In the genomic region with DNA sequence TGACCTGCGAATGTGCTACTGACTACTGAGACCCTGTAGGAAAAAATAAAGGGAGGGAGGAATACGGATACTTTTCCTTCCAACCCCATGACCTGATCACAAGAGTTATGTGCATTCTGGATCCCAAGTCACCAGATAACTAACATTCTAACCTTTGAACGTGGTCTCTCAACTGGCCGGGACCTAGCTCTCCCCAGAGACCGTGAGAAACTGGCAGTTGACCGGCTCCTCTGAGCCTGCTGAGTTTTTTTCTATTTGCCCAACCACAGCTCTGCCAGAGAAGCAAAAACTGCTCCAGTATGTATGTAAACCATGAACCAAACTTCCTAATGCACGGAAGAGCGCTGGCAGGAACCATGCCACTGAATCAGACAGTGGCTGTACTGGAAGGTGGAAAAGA, we compare ENCODE assay signal across 20 cellular contexts. TPM values are rescaled to one million over a fixed set of nuclear protein-coding genes. Genes with fewer than 3 reads are reported as not detected.
DNase-seq lines count a peak whose midpoint lies in the region; ATAC-seq, FAIRE-seq and TF ChIP-seq lines count a peak whose summit lies in the region.
"Had no signal": no experiment of that assay in that cellular context is flagged by ENCODE, and none has a peak within 500 bp of the region (broad histone marks: within the 10 kb centered on the region; RNA-seq: fewer than 3 reads in every experiment).

No MANE protein-coding gene starts in this region.

- no peaks in the 10 kb centered on the region for H3K9me3 Mint-ChIP-seq in T-helper 1 cell treated with Interleukin-12 subunit alpha and Interleukin-12 subunit beta and Interleukin-4 antibody, amounts not matched to agents 30 μg/mL and 1 μg/mL, for 36 hours
- H3K9me3 Mint-ChIP-seq in IgD-negative memory B cell (peaks cover 0 to 2% (median 0%) of the 10 kb centered on the region in 3 donors), endothelial cell (ENCODE audit: unreplicated experiment) (no peaks in the 10 kb centered on the region)
- H3K9me3 Mint-ChIP-seq: activated naive CD4-positive, alpha-beta T cell treated with anti-CD3 and anti-CD28 coated beads, Interleukin-2, amount 50 U/mL, for 24 hours had no signal

- no peaks in the 10 kb centered on the region for H3K36me3 Mint-ChIP-seq in T-helper 1 cell treated with Interleukin-12 subunit alpha and Interleukin-12 subunit beta and Interleukin-4 antibody, amounts not matched to agents 30 μg/mL and 1 μg/mL, for 36 hours (ENCODE audit: low read depth)
- H3K36me3 Mint-ChIP-seq in IgD-negative memory B cell (no peaks in the 10 kb centered on the region), endothelial cell (ENCODE audit: low read depth, unreplicated experiment) (peaks cover 11% of the 10 kb centered on the region)
- H3K36me3 Mint-ChIP-seq: activated naive CD4-positive, alpha-beta T cell treated with anti-CD3 and anti-CD28 coated beads, Interleukin-2, amount 50 U/mL, for 24 hours had no signal

- H3K4me1 Mint-ChIP-seq in T-helper 1 cell treated with Interleukin-12 subunit alpha and Interleukin-12 subunit beta and Interleukin-4 antibody, amounts not matched to agents 30 μg/mL and 1 μg/mL, for 36 hours (ENCODE audit: low read depth): peaks cover 12% of the 10 kb centered on the region
- peaks cover 5 to 20% (median 15%) of the 10 kb centered on the region in 3 donors for H3K4me1 Mint-ChIP-seq in IgD-negative memory B cell
- peaks cover 11% of the 10 kb centered on the region for H3K4me1 Mint-ChIP-seq in endothelial cell (ENCODE audit: unreplicated experiment)

- DNase-seq in T-helper 1 cell (no peak), endothelial cell (ENCODE audit: low spot score) (no peak), pancreas (peak in 3 of 6 donors; percentile 50 to 66 (median 64)), caudate nucleus (lab: John Stamatoyannopoulos, UW) (no peak), ureter (ENCODE audit: low spot score) (no peak)
- no peak for DNase-seq in stimulated activated naive CD8-positive, alpha-beta T cell treated with anti-CD3 and anti-CD28 coated beads, Interleukin-15, Interleukin-2, amounts not matched to agents 100 U/mL and 50 U/mL, for 24 hours
- DNase-seq: 8988T; central memory CD4-positive, alpha-beta T cell; foreskin melanocyte; GDM1; KG1; midbrain; NCI-H1694; NCI-H446; small intestine; stimulated activated naive CD4-positive, alpha-beta T cell treated with Interleukin-2 at 50 U/mL for 16 hours had no signal

- H3K9me3 ChIP-seq in pancreas: no peaks in the 10 kb centered on the region

- H3K27ac ChIP-seq in pancreas (peak overlapping the region; percentile 29 to 97 (median 93)), caudate nucleus (ENCODE audit: low read depth, low read length) (no peak overlapping the region)

- H3K36me3 ChIP-seq in pancreas: no peaks in the 10 kb centered on the region

- 36 to 42% methylated on average over 8 of the region's 8 CpGs for WGBS in pancreas, 2 donors

- H3K27me3 Mint-ChIP-seq in T-helper 1 cell treated with Interleukin-12 subunit alpha and Interleukin-12 subunit beta and Interleukin-4 antibody, amounts not matched to agents 30 μg/mL and 1 μg/mL, for 36 hours (ENCODE audit: low read depth): no peaks in the 10 kb centered on the region
- no peaks in the 10 kb centered on the region for H3K27me3 Mint-ChIP-seq in IgD-negative memory B cell
- peaks cover 12% of the 10 kb centered on the region for H3K27me3 Mint-ChIP-seq in endothelial cell (ENCODE audit: unreplicated experiment)
- H3K27me3 Mint-ChIP-seq: activated naive CD4-positive, alpha-beta T cell treated with anti-CD3 and anti-CD28 coated beads, Interleukin-2, amount 50 U/mL, for 24 hours had no signal

- intact Hi-C loops in pancreas (cut with DNase I): no loop called here

- no peaks in the 10 kb centered on the region for H3K27me3 ChIP-seq in pancreas

- FAIRE-seq in pancreas (lab: Jason Lieb, UNC): no peak
- FAIRE-seq: small intestine, TTC549 had no signal

- peak overlapping the region; percentile 96 for H3K27ac Mint-ChIP-seq in T-helper 1 cell treated with Interleukin-12 subunit alpha and Interleukin-12 subunit beta and Interleukin-4 antibody, amounts not matched to agents 30 μg/mL and 1 μg/mL, for 36 hours
- H3K27ac Mint-ChIP-seq in IgD-negative memory B cell: peak overlapping the region in 2 of 3 donors; percentile 94 to 98
- peak overlapping the region; percentile 13 for H3K27ac Mint-ChIP-seq in endothelial cell (ENCODE audit: unreplicated experiment)

- no peak overlapping the region for H3K4me3 Mint-ChIP-seq in T-helper 1 cell treated with Interleukin-12 subunit alpha and Interleukin-12 subunit beta and Interleukin-4 antibody, amounts not matched to agents 30 μg/mL and 1 μg/mL, for 36 hours
- H3K4me3 Mint-ChIP-seq in IgD-negative memory B cell: peak overlapping the region in 2 of 4 donors; percentile 56 to 95
- H3K4me3 Mint-ChIP-seq in endothelial cell (ENCODE audit: unreplicated experiment): no peak overlapping the region

- ATAC-seq in pancreas: peak; percentile 10 to 47 (median 29)
- ATAC-seq in stimulated activated naive CD8-positive, alpha-beta T cell treated with anti-CD3 and anti-CD28 coated beads, Interleukin-15, Interleukin-2, amounts not matched to agents 100 U/mL and 50 U/mL, for 24 hours: no peak

- peaks cover 0 to 12% (median 9%) of the 10 kb centered on the region in 3 donors for H3K4me1 ChIP-seq in pancreas

- peak overlapping the region in 1 of 4 donors; percentile 48 for H3K4me3 ChIP-seq in pancreas

- TF ChIP-seq CTCF in endothelial cell (IDR thresholded peaks at IDR 0.05; ENCODE audit: unreplicated experiment): no peak
- TF ChIP-seq CTCF in pancreas (IDR thresholded peaks at IDR 0.05): no peak

RNA-seq across cellular contexts. Expression of gene PTMA, which starts 47.5 kb away (rescaled TPM):
- polyA plus RNA-seq in IgD-negative memory B cell: 2,664 TPM
- total RNA-seq in endothelial cell (ENCODE audit: unreplicated experiment): 592 TPM
- total RNA-seq in pancreas: 100 to 1,000 TPM; 319 to 600 (median 503) TPM
- polyA plus RNA-seq in pancreas: 100 to 1,000 TPM; 627 to 751 TPM
- 1,016 TPM for total RNA-seq in ureter

Comparison
In these comparisons a context has a peak if more than half of its experiments do, and no peak if none do; other contexts are left out.
1. H3K27ac Mint-ChIP-seq: peak in every context shown above with its lines; median percentile 96 in T-helper 1 cell treated with Interleukin-12 subunit alpha and Interleukin-12 subunit beta and Interleukin-4 antibody, amounts not matched to agents 30 μg/mL and 1 μg/mL, for 36 hours; 96 in IgD-negative memory B cell; 13 in endothelial cell.